Comparison of ENCODE assay signal across 22 cellular contexts in genomic region chr2:10214179-10214578, GRCh38.
DNase-seq lines count a peak whose midpoint lies in the region; ATAC-seq, FAIRE-seq and TF ChIP-seq lines count a peak whose summit lies in the region.
"Had no signal": no experiment of that assay in that cellular context is flagged by ENCODE, and none has a peak within 500 bp of the region (broad histone marks: within the 10 kb centered on the region; RNA-seq: fewer than 3 reads in every experiment).

No MANE protein-coding gene starts in this region.

- H3K27ac Mint-ChIP-seq in activated naive CD4-positive, alpha-beta T cell treated with anti-CD3 and anti-CD28 coated beads, Interleukin-2, amount 50 U/mL, for 72 hours = peak overlapping the region; percentile 63 to 91
- no peak overlapping the region for H3K27ac Mint-ChIP-seq in activated naive CD4-positive, alpha-beta T cell treated with anti-CD3 and anti-CD28 coated beads for 36 hours
- peak overlapping the region; percentile 37 for H3K27ac Mint-ChIP-seq in Calu3 (ENCODE audit: unreplicated experiment)
- H3K27ac Mint-ChIP-seq: IgD-negative memory B cell had no signal

- H4K20me1 ChIP-seq in K562 (replicated peaks; ENCODE audit: control insufficient read depth, insufficient read depth, low read length) = no peaks in the 10 kb centered on the region

- no peak overlapping the region for H3K9ac ChIP-seq in K562 (ENCODE audit: insufficient read depth in 1 of 2, low read depth in 2 of 2, low read length in 2 of 2)
- H3K9ac ChIP-seq: GM23248 had no signal

- FAIRE-seq in K562 (lab: Jason Lieb, UNC) = no peak
- FAIRE-seq: GM18507 had no signal

- no peak overlapping the region for H3K27ac ChIP-seq in K562 (ENCODE audit: extremely low read depth, low read depth, low read length)
- H3K27ac ChIP-seq: GM23248 had no signal

- WGBS in K562 (ENCODE audit: insufficient coverage, low coverage, missing lambda C conversion rate) = 71% methylated on average over 7 of the region's 8 CpGs

- no peaks in the 10 kb centered on the region for H3K36me3 ChIP-seq in K562 (ENCODE audit: control insufficient read depth, insufficient read depth, low read length)
- H3K36me3 ChIP-seq: HAP-1 had no signal

- no peaks in the 10 kb centered on the region for H3K9me1 ChIP-seq in K562 (ENCODE audit: control insufficient read depth, insufficient read depth, low read length)

- TF ChIP-seq POLR2A in K562 (conservative IDR thresholded peaks at IDR 0.05) = no peak

- intact Hi-C loops in activated naive CD4-positive, alpha-beta T cell treated with anti-CD3 and anti-CD28 coated beads for 36 hours (cut with micrococcal nuclease) = no loop called here
- intact Hi-C loops in Calu3 (cut with micrococcal nuclease; ENCODE audit: unreplicated experiment) (no loop called here), K562 (cut with micrococcal nuclease) (no loop called here), posterior vena cava (cut with DNase I) (no loop called here)

- no peaks in the 10 kb centered on the region for H3K9me3 ChIP-seq in K562 (replicated peaks; ENCODE audit: control insufficient read depth, insufficient read depth, low read depth, low read length)
- H3K9me3 ChIP-seq: HAP-1 had no signal

- no peaks in the 10 kb centered on the region for H3K27me3 ChIP-seq in K562 (ENCODE audit: control insufficient read depth in 2 of 2, insufficient read depth in 2 of 2, low read length in 2 of 2)

- H3K4me3 ChIP-seq in K562 = no peak overlapping the region
- H3K4me3 ChIP-seq: GM23248, HAP-1 had no signal

- TF ChIP-seq EP300 in K562 (IDR thresholded peaks at IDR 0.05; ENCODE audit: low read length) = no peak

- no peaks in the 10 kb centered on the region for H3K4me1 Mint-ChIP-seq in activated naive CD4-positive, alpha-beta T cell treated with anti-CD3 and anti-CD28 coated beads for 36 hours (ENCODE audit: low read depth)
- H3K4me1 Mint-ChIP-seq in Calu3 (ENCODE audit: low read depth, unreplicated experiment) = no peaks in the 10 kb centered on the region
- H3K4me1 Mint-ChIP-seq: CD8-positive, alpha-beta memory T cell had no signal

- no peak for TF ChIP-seq RAD21 in K562 (CRISPR knock-in tag; conservative IDR thresholded peaks at IDR 0.05 in 1 of 2, IDR thresholded peaks at IDR 0.05 in 1 of 2)

- BruUV-seq in Calu3 (replicated peaks; lab: Mats Ljungman, UMichigan) (no TSS peak), K562 (replicated peaks; lab: Mats Ljungman, UMichigan) (no TSS peak)

- no peak overlapping the region for H3K4me2 ChIP-seq in K562 (ENCODE audit: insufficient read depth, low read length)

- no peak for DNase-seq in activated naive CD4-positive, alpha-beta T cell treated with anti-CD3 and anti-CD28 coated beads, Interleukin-2, amount 50 U/mL, for 72 hours (ENCODE audit: low spot score in 2 of 2)
- DNase-seq in activated naive CD4-positive, alpha-beta T cell treated with anti-CD3 and anti-CD28 coated beads for 36 hours = no peak
- DNase-seq in Calu3 (no peak), K562 (ENCODE audit: extremely low read depth in 1 of 4, low spot score in 3 of 4) (no peak), posterior vena cava (ENCODE audit: low spot score) (peak; percentile 58), medulla oblongata (ENCODE audit: extremely low spot score) (no peak), NCI-H748 (lab: John Stamatoyannopoulos, UW; ENCODE audit: unreplicated experiment) (no peak)
- DNase-seq: 8988T; AML-193; C1 segment of cervical spinal cord; CD8-positive, alpha-beta memory T cell; GDM1; GM23248; Karpas-422; NCI-H1694; NCI-H446; NCI-H526; Right ventricle myocardium superior had no signal

- no peaks in the 10 kb centered on the region for H3K79me2 ChIP-seq in K562 (ENCODE audit: control insufficient read depth, insufficient read depth, low read length)

- POLR2A ChIA-PET in K562 (lab: Yijun Ruan, JAX) = interaction anchor here (1.0 to 1.2 kb wide), 2 partner anchors 11 to 18 kb away, joined by 3 read pairs; no protein-coding TSS in a partner anchor

- TF ChIP-seq CTCF in Calu3 (IDR thresholded peaks at IDR 0.05; ENCODE audit: unreplicated experiment) (no peak), K562 (IDR thresholded peaks at IDR 0.05 in 2 of 3, conservative IDR thresholded peaks at IDR 0.05 in 1 of 3; ENCODE audit: insufficient read depth in 2 of 3, low read depth in 1 of 3, low read length in 3 of 3) (no peak)

- no peaks in the 10 kb centered on the region for H3K27me3 Mint-ChIP-seq in activated naive CD4-positive, alpha-beta T cell treated with anti-CD3 and anti-CD28 coated beads for 36 hours (ENCODE audit: low read depth)
- H3K27me3 Mint-ChIP-seq in Calu3 (ENCODE audit: unreplicated experiment) = peaks cover 18% of the 10 kb centered on the region
- H3K27me3 Mint-ChIP-seq: CD8-positive, alpha-beta memory T cell had no signal

- H3K9me3 Mint-ChIP-seq in activated naive CD4-positive, alpha-beta T cell treated with anti-CD3 and anti-CD28 coated beads, Interleukin-2, amount 50 U/mL, for 72 hours = no peaks in the 10 kb centered on the region
- no peaks in the 10 kb centered on the region for H3K9me3 Mint-ChIP-seq in activated naive CD4-positive, alpha-beta T cell treated with anti-CD3 and anti-CD28 coated beads for 36 hours
- H3K9me3 Mint-ChIP-seq in Calu3 (ENCODE audit: low read depth, unreplicated experiment) = no peaks in the 10 kb centered on the region
- H3K9me3 Mint-ChIP-seq: CD8-positive, alpha-beta memory T cell; IgD-negative memory B cell had no signal

- CTCF ChIA-PET in activated naive CD4-positive, alpha-beta T cell treated with anti-CD3 and anti-CD28 coated beads for 36 hours (lab: Charles Lee) = interaction anchor here (1.4 kb wide), 1 partner anchor 195 kb away, joined by 5 read pairs; no protein-coding TSS in a partner anchor
- CTCF ChIA-PET in Calu3 (lab: Charles Lee) (no interaction called here), K562 (lab: Yijun Ruan, JAX; ENCODE audit: low intra/inter-chr PET ratio) (no interaction called here)

- H3K36me3 Mint-ChIP-seq in activated naive CD4-positive, alpha-beta T cell treated with anti-CD3 and anti-CD28 coated beads, Interleukin-2, amount 50 U/mL, for 72 hours = no peaks in the 10 kb centered on the region
- peaks cover 3% of the 10 kb centered on the region for H3K36me3 Mint-ChIP-seq in activated naive CD4-positive, alpha-beta T cell treated with anti-CD3 and anti-CD28 coated beads for 36 hours (ENCODE audit: low read depth)
- peaks cover 9% of the 10 kb centered on the region for H3K36me3 Mint-ChIP-seq in Calu3 (ENCODE audit: insufficient read depth, unreplicated experiment)
- H3K36me3 Mint-ChIP-seq: CD8-positive, alpha-beta memory T cell; IgD-negative memory B cell had no signal

- peaks cover 5 to 18% of the 10 kb centered on the region in 2 experiments; a peak in 3 of 5 replicates for H3K4me1 ChIP-seq in K562 (replicated peaks in 1 of 2; ENCODE audit: control insufficient read depth in 2 of 2, insufficient read depth in 2 of 2, low read length in 2 of 2)

- H2AFZ ChIP-seq in K562 (ENCODE audit: low read depth, low read length) = no peak overlapping the region
- H2AFZ ChIP-seq: GM23248 had no signal

- ATAC-seq in activated naive CD4-positive, alpha-beta T cell treated with anti-CD3 and anti-CD28 coated beads, Interleukin-2, amount 50 U/mL, for 72 hours = peak in 1 of 2 donors; percentile 17
- ATAC-seq in K562 = no peak
- no peak for ATAC-seq in HG03571 (IDR thresholded peaks at IDR 0.05; ENCODE audit: unreplicated experiment)

- in situ Hi-C loops in K562 (cut with MboI) = no loop called here

- H3K4me3 Mint-ChIP-seq in activated naive CD4-positive, alpha-beta T cell treated with anti-CD3 and anti-CD28 coated beads for 36 hours = no peak overlapping the region
- H3K4me3 Mint-ChIP-seq in Calu3 (ENCODE audit: low read depth, unreplicated experiment) = no peak overlapping the region
- H3K4me3 Mint-ChIP-seq: CD8-positive, alpha-beta memory T cell; IgD-negative memory B cell had no signal

TF ChIP-seq in K562, 482 proteins besides CTCF, POLR2A, EP300 and RAD21:
- TF ChIP-seq SAFB (IDR thresholded peaks at IDR 0.05; ENCODE audit: borderline replicate concordance, low read depth, low read length) = no peak
- peak; percentile 64 for TF ChIP-seq POLR2G (IDR thresholded peaks at IDR 0.05; ENCODE audit: low read depth, low read length)
